1 cellular context compared by ENCODE assay signal in the genomic region with DNA sequence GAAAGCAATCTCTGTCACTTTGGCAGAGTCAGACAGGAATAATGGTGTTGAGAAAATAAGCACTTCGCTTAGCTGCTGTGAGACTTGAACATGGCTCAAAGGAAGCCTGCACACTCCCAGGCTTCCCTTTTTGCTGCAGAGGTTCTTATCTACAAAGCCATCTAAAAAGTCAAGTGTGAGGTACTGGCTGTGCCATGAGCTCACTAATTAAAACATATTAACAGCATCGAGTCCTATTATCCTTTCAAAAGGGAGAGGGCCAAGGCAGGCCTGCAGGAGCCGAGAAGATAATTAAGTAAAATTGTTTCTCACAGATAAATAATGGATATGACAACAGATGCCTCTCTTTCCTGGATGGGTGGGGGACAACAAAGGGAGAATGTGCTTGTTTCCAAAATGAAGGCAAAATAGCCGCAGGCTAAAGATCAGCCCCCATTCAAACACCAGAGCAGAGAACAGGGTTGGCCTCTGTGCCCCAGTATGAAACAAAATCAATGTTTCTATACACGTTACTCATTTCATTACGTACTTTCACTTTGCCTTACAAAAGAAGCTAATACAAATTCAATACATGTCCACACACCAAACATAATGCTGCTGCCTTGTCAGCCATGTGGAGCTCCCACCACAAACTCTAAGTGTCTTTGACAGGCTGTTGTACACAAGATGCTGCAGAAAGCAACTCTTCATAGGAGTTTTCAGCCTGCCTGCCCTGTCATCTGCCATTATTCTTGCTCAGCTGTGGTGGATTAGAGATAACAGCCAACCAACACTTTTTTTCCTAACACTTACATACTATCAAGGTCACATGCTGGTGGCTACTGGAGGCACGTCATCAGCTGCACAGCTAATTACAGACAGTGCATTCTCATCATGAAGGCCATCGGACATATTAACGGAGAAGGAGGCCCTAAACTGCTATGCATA.
TF ChIP-seq lines count a peak whose summit lies in the region.

No MANE protein-coding gene starts in this region.

TF ChIP-seq in WTC11, 78 proteins besides CTCF, POLR2A, EP300 and RAD21 (continued from another document):
- TF ChIP-seq, protein P1, sequence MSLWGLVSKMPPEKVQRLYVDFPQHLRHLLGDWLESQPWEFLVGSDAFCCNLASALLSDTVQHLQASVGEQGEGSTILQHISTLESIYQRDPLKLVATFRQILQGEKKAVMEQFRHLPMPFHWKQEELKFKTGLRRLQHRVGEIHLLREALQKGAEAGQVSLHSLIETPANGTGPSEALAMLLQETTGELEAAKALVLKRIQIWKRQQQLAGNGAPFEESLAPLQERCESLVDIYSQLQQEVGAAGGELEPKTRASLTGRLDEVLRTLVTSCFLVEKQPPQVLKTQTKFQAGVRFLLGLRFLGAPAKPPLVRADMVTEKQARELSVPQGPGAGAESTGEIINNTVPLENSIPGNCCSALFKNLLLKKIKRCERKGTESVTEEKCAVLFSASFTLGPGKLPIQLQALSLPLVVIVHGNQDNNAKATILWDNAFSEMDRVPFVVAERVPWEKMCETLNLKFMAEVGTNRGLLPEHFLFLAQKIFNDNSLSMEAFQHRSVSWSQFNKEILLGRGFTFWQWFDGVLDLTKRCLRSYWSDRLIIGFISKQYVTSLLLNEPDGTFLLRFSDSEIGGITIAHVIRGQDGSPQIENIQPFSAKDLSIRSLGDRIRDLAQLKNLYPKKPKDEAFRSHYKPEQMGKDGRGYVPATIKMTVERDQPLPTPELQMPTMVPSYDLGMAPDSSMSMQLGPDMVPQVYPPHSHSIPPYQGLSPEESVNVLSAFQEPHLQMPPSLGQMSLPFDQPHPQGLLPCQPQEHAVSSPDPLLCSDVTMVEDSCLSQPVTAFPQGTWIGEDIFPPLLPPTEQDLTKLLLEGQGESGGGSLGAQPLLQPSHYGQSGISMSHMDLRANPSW (CRISPR knock-in tag; conservative IDR thresholded peaks at IDR 0.05; ENCODE audit: low read depth), result no peak
- TF ChIP-seq NR1H2 (CRISPR knock-in tag; IDR thresholded peaks at IDR 0.05) (no peak), GTF2I (CRISPR knock-in tag; conservative IDR thresholded peaks at IDR 0.05) (no peak)
- TF ChIP-seq, protein P2, sequence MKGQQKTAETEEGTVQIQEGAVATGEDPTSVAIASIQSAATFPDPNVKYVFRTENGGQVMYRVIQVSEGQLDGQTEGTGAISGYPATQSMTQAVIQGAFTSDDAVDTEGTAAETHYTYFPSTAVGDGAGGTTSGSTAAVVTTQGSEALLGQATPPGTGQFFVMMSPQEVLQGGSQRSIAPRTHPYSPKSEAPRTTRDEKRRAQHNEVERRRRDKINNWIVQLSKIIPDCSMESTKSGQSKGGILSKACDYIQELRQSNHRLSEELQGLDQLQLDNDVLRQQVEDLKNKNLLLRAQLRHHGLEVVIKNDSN (CRISPR knock-in tag; IDR thresholded peaks at IDR 0.05), result no peak
- TF ChIP-seq, protein P3, sequence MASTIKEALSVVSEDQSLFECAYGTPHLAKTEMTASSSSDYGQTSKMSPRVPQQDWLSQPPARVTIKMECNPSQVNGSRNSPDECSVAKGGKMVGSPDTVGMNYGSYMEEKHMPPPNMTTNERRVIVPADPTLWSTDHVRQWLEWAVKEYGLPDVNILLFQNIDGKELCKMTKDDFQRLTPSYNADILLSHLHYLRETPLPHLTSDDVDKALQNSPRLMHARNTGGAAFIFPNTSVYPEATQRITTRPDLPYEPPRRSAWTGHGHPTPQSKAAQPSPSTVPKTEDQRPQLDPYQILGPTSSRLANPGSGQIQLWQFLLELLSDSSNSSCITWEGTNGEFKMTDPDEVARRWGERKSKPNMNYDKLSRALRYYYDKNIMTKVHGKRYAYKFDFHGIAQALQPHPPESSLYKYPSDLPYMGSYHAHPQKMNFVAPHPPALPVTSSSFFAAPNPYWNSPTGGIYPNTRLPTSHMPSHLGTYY (CRISPR knock-in tag; IDR thresholded peaks at IDR 0.05), result no peak
